29 cellular contexts compared by ENCODE assay signal in the genomic region with DNA sequence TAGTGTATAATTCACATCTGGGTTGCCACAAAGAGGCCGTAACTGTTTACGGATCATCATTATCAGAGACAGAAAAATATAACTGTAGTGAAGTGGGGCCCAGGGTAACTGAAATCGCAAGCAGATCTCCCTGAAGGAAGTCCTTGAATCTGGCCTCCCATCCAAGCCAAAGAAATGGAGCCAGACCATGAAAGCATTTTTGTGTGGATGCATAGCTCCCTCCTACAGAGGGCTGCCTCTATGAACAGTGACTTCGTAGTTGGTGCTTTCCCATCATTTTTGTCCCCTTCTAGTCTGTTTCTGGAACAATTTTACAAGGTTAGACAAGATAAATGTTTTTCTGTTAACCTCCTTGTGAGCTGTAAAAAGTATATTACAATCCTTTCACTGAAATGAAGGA.
DNase-seq lines count a peak whose midpoint lies in the region; ATAC-seq and TF ChIP-seq lines count a peak whose summit lies in the region.
"Had no signal": no experiment of that assay in that cellular context is flagged by ENCODE, and none has a peak within 500 bp of the region (broad histone marks: within the 10 kb centered on the region; RNA-seq: fewer than 3 reads in every experiment).

No MANE protein-coding gene starts in this region.

- H3K27me3 ChIP-seq in esophagus squamous epithelium (no peaks in the 10 kb centered on the region), muscle layer of duodenum (ENCODE audit: low read depth, low read length) (no peaks in the 10 kb centered on the region), stomach smooth muscle (ENCODE audit: control insufficient read depth in 1 of 2, insufficient read depth in 2 of 2, low read length in 2 of 2) (no peaks in the 10 kb centered on the region)
- H3K27me3 ChIP-seq: adrenal gland, heart right ventricle, Peyer's patch, right lobe of liver, upper lobe of left lung had no signal

- no peak overlapping the region for H3K27ac Mint-ChIP-seq in activated CD8-positive, alpha-beta memory T cell treated with anti-CD3 and anti-CD28 coated beads, Interleukin-2, amount 10 ng/mL, durations not matched to agents 7 days and 5 days
- H3K27ac Mint-ChIP-seq: naive thymus-derived CD8-positive, alpha-beta T cell; stimulated activated naive CD8-positive, alpha-beta T cell treated with anti-CD3 and anti-CD28 coated beads, Interleukin-15, amount 100 ng/mL, for 72 hours; T-helper 1 cell treated with Interleukin-12 subunit alpha and Interleukin-12 subunit beta and Interleukin-4 antibody, amounts not matched to agents 30 μg/mL and 1 μg/mL, for 36 hours had no signal

- H3K27me3 Mint-ChIP-seq in activated CD8-positive, alpha-beta memory T cell treated with anti-CD3 and anti-CD28 coated beads, Interleukin-2, amount 10 ng/mL, durations not matched to agents 7 days and 5 days: no peaks in the 10 kb centered on the region
- H3K27me3 Mint-ChIP-seq: stimulated activated naive CD8-positive, alpha-beta T cell treated with anti-CD3 and anti-CD28 coated beads, Interleukin-15, amount 100 ng/mL, for 72 hours had no signal

- peaks cover 0 to 10% (median 2%) of the 10 kb centered on the region in 3 donors for H3K4me1 ChIP-seq in esophagus squamous epithelium
- H3K4me1 ChIP-seq in muscle layer of duodenum (ENCODE audit: control insufficient read depth in 1 of 2, insufficient read depth in 2 of 2, low read length in 2 of 2): peaks cover 0 to 7% of the 10 kb centered on the region in 2 donors
- no peaks in the 10 kb centered on the region for H3K4me1 ChIP-seq in stomach smooth muscle (ENCODE audit: control insufficient read depth, insufficient read depth, low read length)
- H3K4me1 ChIP-seq: adrenal gland, heart right ventricle, Peyer's patch, right lobe of liver, upper lobe of left lung had no signal

- TF ChIP-seq POLR2A in esophagus squamous epithelium (IDR thresholded peaks at IDR 0.05): no peak

- no peaks in the 10 kb centered on the region for H3K4me1 Mint-ChIP-seq in activated CD8-positive, alpha-beta memory T cell treated with anti-CD3 and anti-CD28 coated beads, Interleukin-2, amount 10 ng/mL, durations not matched to agents 7 days and 5 days
- H3K4me1 Mint-ChIP-seq: naive thymus-derived CD8-positive, alpha-beta T cell; stimulated activated naive CD8-positive, alpha-beta T cell treated with anti-CD3 and anti-CD28 coated beads, Interleukin-15, amount 100 ng/mL, for 72 hours had no signal

- H3K9me3 Mint-ChIP-seq in activated CD8-positive, alpha-beta memory T cell treated with anti-CD3 and anti-CD28 coated beads, Interleukin-2, amount 10 ng/mL, durations not matched to agents 7 days and 5 days (ENCODE audit: low read depth): peaks cover 3% of the 10 kb centered on the region
- H3K9me3 Mint-ChIP-seq: T-helper 1 cell treated with Interleukin-12 subunit alpha and Interleukin-12 subunit beta and Interleukin-4 antibody, amounts not matched to agents 30 μg/mL and 1 μg/mL, for 36 hours had no signal

- H3K9ac ChIP-seq in stomach smooth muscle (ENCODE audit: low read length in 2 of 2): no peak overlapping the region

- no peaks in the 10 kb centered on the region for H3K36me3 Mint-ChIP-seq in activated CD8-positive, alpha-beta memory T cell treated with anti-CD3 and anti-CD28 coated beads, Interleukin-2, amount 10 ng/mL, durations not matched to agents 7 days and 5 days
- H3K36me3 Mint-ChIP-seq: naive thymus-derived CD8-positive, alpha-beta T cell had no signal

- H3K27ac ChIP-seq in esophagus squamous epithelium: peak overlapping the region in 3 of 4 donors; percentile 10 to 64 (median 64)
- peak overlapping the region; percentile 10 for H3K27ac ChIP-seq in muscle layer of duodenum (ENCODE audit: low read length)
- H3K27ac ChIP-seq in stomach smooth muscle (ENCODE audit: low read length): peak overlapping the region; percentile 20
- H3K27ac ChIP-seq: heart right ventricle, right lobe of liver, SK-N-MC, upper lobe of left lung had no signal

- CTCF ChIA-PET in activated CD8-positive, alpha-beta memory T cell treated with anti-CD3 and anti-CD28 coated beads, Interleukin-2, amount 10 ng/mL, durations not matched to agents 7 days and 5 days (lab: Charles Lee): no interaction called here

- no peaks in the 10 kb centered on the region for H3K36me3 ChIP-seq in esophagus squamous epithelium
- H3K36me3 ChIP-seq in muscle layer of duodenum (ENCODE audit: control insufficient read depth in 1 of 2, insufficient read depth in 2 of 2, low read length in 2 of 2): no peaks in the 10 kb centered on the region
- H3K36me3 ChIP-seq in stomach smooth muscle (ENCODE audit: control insufficient read depth in 2 of 2, insufficient read depth in 2 of 2, low read length in 2 of 2): no peaks in the 10 kb centered on the region
- H3K36me3 ChIP-seq: adrenal gland, heart right ventricle, Peyer's patch, right lobe of liver, upper lobe of left lung had no signal

- no peak overlapping the region for H3K4me3 Mint-ChIP-seq in activated CD8-positive, alpha-beta memory T cell treated with anti-CD3 and anti-CD28 coated beads, Interleukin-2, amount 10 ng/mL, durations not matched to agents 7 days and 5 days
- H3K4me3 Mint-ChIP-seq: naive thymus-derived CD8-positive, alpha-beta T cell; stimulated activated naive CD8-positive, alpha-beta T cell treated with anti-CD3 and anti-CD28 coated beads, Interleukin-15, amount 100 ng/mL, for 72 hours; T-helper 1 cell treated with Interleukin-12 subunit alpha and Interleukin-12 subunit beta and Interleukin-4 antibody, amounts not matched to agents 30 μg/mL and 1 μg/mL, for 36 hours had no signal

- no peak for ATAC-seq in activated CD8-positive, alpha-beta memory T cell treated with anti-CD3 and anti-CD28 coated beads, Interleukin-2, amount 10 ng/mL, durations not matched to agents 7 days and 5 days
- ATAC-seq: GM12878; heart right ventricle; left colon; naive thymus-derived CD8-positive, alpha-beta T cell; right lobe of liver; stimulated activated naive CD8-positive, alpha-beta T cell treated with anti-CD3 and anti-CD28 coated beads, Interleukin-15, amount 100 ng/mL, for 72 hours had no signal

- peak; percentile 21 for DNase-seq in GM04504 (ENCODE audit: low read depth)
- DNase-seq in esophagus squamous epithelium (lab: John Stamatoyannopoulos, UW): no peak
- DNase-seq in OCI-M1 (lab: John Stamatoyannopoulos, UW): no peak
- DNase-seq in activated CD8-positive, alpha-beta memory T cell treated with anti-CD3 and anti-CD28 coated beads, Interleukin-2, amount 10 ng/mL, durations not matched to agents 7 days and 5 days: no peak
- no peak for DNase-seq in DMS53 treated with DMSO at 0.1 percent for 48 hours (lab: John Stamatoyannopoulos, UW; ENCODE audit: unreplicated experiment)
- DNase-seq in activated CD4-positive, alpha-beta T cell treated with anti-CD3 and anti-CD28 coated beads, Interleukin-2, amount 50 U/mL, for 4 hours: no peak
- DNase-seq: activated CD4-positive, alpha-beta T cell treated with anti-CD3 and anti-CD28 coated beads for 1 hour; activated naive CD4-positive, alpha-beta T cell; activated T-cell treated with anti-CD3 and anti-CD28 coated beads, Interleukin-2, amount 50 U/mL, for 1 hour; adrenal gland; cortex of kidney; DMS79 treated with DMSO at 0.1 percent for 48 hours; heart right ventricle; left colon; mesendoderm; naive thymus-derived CD8-positive, alpha-beta T cell; NCI-H1092; NCI-H187; NCI-H2171 treated with DMSO at 0.1 percent for 48 hours; NCI-H526; Peyer's patch; right lobe of liver; stimulated activated naive CD8-positive, alpha-beta T cell treated with anti-CD3 and anti-CD28 coated beads, Interleukin-15, amount 100 ng/mL, for 72 hours; upper lobe of left lung had no signal

- intact Hi-C loops in esophagus squamous epithelium (cut with DNase I): no loop called here

- TF ChIP-seq CTCF in esophagus squamous epithelium (IDR thresholded peaks at IDR 0.05): no peak

- no peak overlapping the region for H3K4me3 ChIP-seq in esophagus squamous epithelium
- H3K4me3 ChIP-seq in muscle layer of duodenum (ENCODE audit: low read depth in 1 of 2, low read length in 2 of 2): no peak overlapping the region
- H3K4me3 ChIP-seq in stomach smooth muscle (ENCODE audit: low read length in 2 of 2): no peak overlapping the region
- H3K4me3 ChIP-seq: adrenal gland, GM12878, heart right ventricle, Peyer's patch, right lobe of liver, SK-N-MC, upper lobe of left lung had no signal

- 46 to 75% methylated on average over 4 of the region's 4 CpGs for WGBS in esophagus squamous epithelium, 2 donors

- no peaks in the 10 kb centered on the region for H3K9me3 ChIP-seq in esophagus squamous epithelium
- peaks cover 0 to 4% of the 10 kb centered on the region in 2 donors for H3K9me3 ChIP-seq in muscle layer of duodenum (ENCODE audit: control insufficient read depth in 1 of 2, low read length in 2 of 2)
- H3K9me3 ChIP-seq in stomach smooth muscle (ENCODE audit: control insufficient read depth in 2 of 2, low read length in 2 of 2): peaks cover 0 to 7% of the 10 kb centered on the region in 2 donors
- H3K9me3 ChIP-seq: adrenal gland, Peyer's patch, right lobe of liver, upper lobe of left lung had no signal

Comparison
In these comparisons a context has a peak if more than half of its experiments do, and no peak if none do; other contexts are left out.
1. H3K27ac ChIP-seq: peak in every context shown above with its lines; median percentile 64 in esophagus squamous epithelium; 20 in stomach smooth muscle; 10 in muscle layer of duodenum.